In the genomic region with DNA sequence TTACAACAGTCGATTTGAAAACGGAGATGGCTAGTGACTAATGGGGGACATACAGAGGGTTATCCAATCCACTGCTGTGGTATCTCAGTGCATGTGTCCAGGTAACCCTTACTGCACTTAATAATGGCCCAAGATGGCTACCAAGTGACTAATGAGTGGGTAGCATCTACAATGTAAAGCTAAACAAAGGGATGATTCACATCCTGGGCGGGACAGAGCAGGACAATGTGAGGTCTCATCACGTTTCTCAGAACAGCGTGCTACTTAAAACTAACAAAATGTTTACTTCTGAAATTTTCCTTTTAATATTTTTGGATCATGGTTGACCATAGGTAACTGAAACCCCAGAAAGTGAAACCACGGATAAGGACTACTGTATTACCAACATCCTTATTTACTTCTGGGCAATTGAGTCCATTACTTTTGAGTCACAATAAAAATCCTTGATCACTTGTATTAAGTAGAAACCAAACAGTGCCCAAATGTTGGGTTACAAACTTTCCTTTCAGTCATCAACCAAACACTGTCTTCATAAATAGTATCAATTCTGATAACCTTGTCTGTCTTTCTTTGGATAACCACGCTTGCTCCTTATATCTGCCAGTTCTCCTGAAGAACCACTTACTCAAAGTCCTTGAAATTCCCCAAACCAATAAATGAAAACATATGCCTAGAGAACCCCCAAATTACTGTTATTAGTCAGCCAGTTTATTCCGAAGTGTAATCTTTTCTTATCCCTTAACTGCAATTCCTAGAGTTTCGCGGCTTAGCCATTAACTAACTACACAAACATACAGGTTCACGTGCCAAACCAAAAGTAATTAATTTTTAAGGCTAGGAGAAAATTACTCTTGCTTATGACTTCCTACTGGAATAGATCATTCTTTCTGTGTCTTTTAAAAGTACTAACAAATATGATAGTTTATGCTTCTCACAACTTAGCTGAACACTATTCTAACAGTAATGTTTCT, we compare ENCODE assay signal across 11 cellular contexts. TPM values are rescaled to one million over a fixed set of nuclear protein-coding genes. Genes with fewer than 3 reads are reported as not detected.
DNase-seq lines count a peak whose midpoint lies in the region; ATAC-seq and TF ChIP-seq lines count a peak whose summit lies in the region.
"Had no signal": no experiment of that assay in that cellular context is flagged by ENCODE, and none has a peak within 500 bp of the region (broad histone marks: within the 10 kb centered on the region; RNA-seq: fewer than 3 reads in every experiment).

No MANE protein-coding gene starts in this region.

- no peaks in the 10 kb centered on the region for H3K9me3 ChIP-seq in CD4-positive, alpha-beta T cell (ENCODE audit: control insufficient read depth, low read length)
- H3K9me3 ChIP-seq in IMR-90 (ENCODE audit: control insufficient read depth, insufficient read depth, low read length) (no peaks in the 10 kb centered on the region), left lung (no peaks in the 10 kb centered on the region)
- H3K9me3 ChIP-seq: body of pancreas, neutrophil had no signal

- no peak overlapping the region for H4K5ac ChIP-seq in IMR-90 (ENCODE audit: low read depth, low read length)

- H3K4me2 ChIP-seq in IMR-90 (ENCODE audit: low read depth, low read length): peak overlapping the region; percentile 46; the same call in 1 of the 2 replicates

- intact Hi-C loops in CD4-positive, alpha-beta T cell (cut with DNase I, micrococcal nuclease): loop anchor here in 1 of 2 experiments (5.0 kb wide), 1 partner anchor 40 kb away; no protein-coding TSS in a partner anchor
- intact Hi-C loops in IMR-90 (cut with micrococcal nuclease): no loop called here
- intact Hi-C loops in left lung (cut with DNase I): no loop called here

- H2BK5ac ChIP-seq in IMR-90 (ENCODE audit: low read depth, low read length, poor library complexity, severe bottlenecking): peak overlapping the region; percentile 67

- 0 out of 2 replicates have a peak overlapping the region, but pooled peaks have one; percentile 60 for H3K23ac ChIP-seq in IMR-90 (ENCODE audit: low read depth, low read length)

- no peak overlapping the region for H3K27ac Mint-ChIP-seq in CD4-positive, alpha-beta T cell

- CTCF ChIA-PET in CD4-positive, alpha-beta T cell (lab: Charles Lee): no interaction called here
- CTCF ChIA-PET in IMR-90 (lab: Yijun Ruan, JAX): interaction anchor here (1.3 kb wide), 1 partner anchor 434 kb away, joined by 3 read pairs; no protein-coding TSS in a partner anchor

- peak overlapping the region; percentile 46; the same call in 1 of the 2 replicates for H3K18ac ChIP-seq in IMR-90 (ENCODE audit: low read depth, low read length)

- no peaks in the 10 kb centered on the region for H3K4me1 Mint-ChIP-seq in CD4-positive, alpha-beta T cell (ENCODE audit: low read depth)

- TF ChIP-seq CTCF in CD4-positive, alpha-beta T cell (IDR thresholded peaks at IDR 0.05): no peak
- TF ChIP-seq CTCF in IMR-90 (conservative IDR thresholded peaks at IDR 0.05; ENCODE audit: low read depth, low read length): no peak
- TF ChIP-seq CTCF in astrocyte of the spinal cord (IDR thresholded peaks at IDR 0.05; ENCODE audit: low read depth, low read length): no peak
- TF ChIP-seq CTCF in left lung (IDR thresholded peaks at IDR 0.05): no peak

- H3K27ac ChIP-seq in CD4-positive, alpha-beta T cell (ENCODE audit: low read depth, low read length): no peak overlapping the region
- H3K27ac ChIP-seq in IMR-90 (ENCODE audit: insufficient read depth, low read length) (peak overlapping the region; percentile 33; the same call in 1 of the 2 replicates), left lung (no peak overlapping the region)

- DNase-seq in CD4-positive, alpha-beta T cell: no peak
- peak; percentile 89 for DNase-seq in IMR-90
- DNase-seq in astrocyte of the spinal cord (ENCODE audit: low read depth, low spot score): peak; percentile 67
- no peak for DNase-seq in left lung
- DNase-seq in stimulated activated CD4-positive, alpha-beta T cell treated with anti-CD3 and anti-CD28 coated beads, Interleukin-4, amount 100 ng/mL, for 4 hours: no peak
- DNase-seq in hippocampal formation (lab: John Stamatoyannopoulos, UW): no peak
- DNase-seq in stimulated activated naive CD4-positive, alpha-beta T cell treated with Interleukin-2 at 50 U/mL for 16 hours (lab: John Stamatoyannopoulos, UW): no peak
- DNase-seq: body of pancreas, DMS 273 treated with DMSO at 0.1 percent for 48 hours had no signal

- POLR2A ChIA-PET in CD4-positive, alpha-beta T cell (lab: Charles Lee): no interaction called here
- POLR2A ChIA-PET in IMR-90 (lab: Charles Lee; ENCODE audit: unreplicated experiment): no interaction called here

- dilution Hi-C loops in IMR-90 (cut with HindIII; ENCODE audit: low sequenced_read_pairs, unreplicated experiment): no loop called here

- no peak overlapping the region for H2AFZ ChIP-seq in IMR-90 (replicated peaks; ENCODE audit: low read length, poor library complexity)

- H3K9me1 ChIP-seq in IMR-90 (ENCODE audit: insufficient read depth, low read length): peaks cover 10% of the 10 kb centered on the region

- H3K27me3 Mint-ChIP-seq in CD4-positive, alpha-beta T cell: no peaks in the 10 kb centered on the region

- no peak overlapping the region; the same call in 1 of the 2 replicates for H3K56ac ChIP-seq in IMR-90 (ENCODE audit: extremely low read depth, insufficient read depth, low read length)

- peaks cover 33% of the 10 kb centered on the region; the same call in 1 of the 2 replicates for H4K20me1 ChIP-seq in IMR-90 (ENCODE audit: insufficient read depth, low read length)

- H3K4ac ChIP-seq in IMR-90 (ENCODE audit: low read depth, low read length): no peak overlapping the region

- H3K4me3 Mint-ChIP-seq in CD4-positive, alpha-beta T cell: peak overlapping the region; percentile 8

- peaks cover 44% of the 10 kb centered on the region for H3K36me3 ChIP-seq in IMR-90 (ENCODE audit: control insufficient read depth, insufficient read depth, low read length)
- H3K36me3 ChIP-seq in left lung: peaks cover 3 to 53% of the 10 kb centered on the region in 2 donors

- H3K27me3 ChIP-seq in CD4-positive, alpha-beta T cell (ENCODE audit: control insufficient read depth, insufficient read depth, low read length): no peaks in the 10 kb centered on the region
- no peaks in the 10 kb centered on the region for H3K27me3 ChIP-seq in IMR-90 (ENCODE audit: control insufficient read depth, insufficient read depth, low read length)
- no peaks in the 10 kb centered on the region for H3K27me3 ChIP-seq in left lung
- H3K27me3 ChIP-seq: body of pancreas, neutrophil had no signal

- H3K14ac ChIP-seq in IMR-90 (replicated peaks; ENCODE audit: low read depth, low read length): no peak overlapping the region

- TF ChIP-seq POLR2A in IMR-90 (IDR thresholded peaks at IDR 0.05; ENCODE audit: low read depth, low read length): no peak

- ATAC-seq in CD4-positive, alpha-beta T cell (ENCODE audit: poor library complexity): no peak
- ATAC-seq in IMR-90 (ENCODE audit: low read depth) (peak; percentile 30), left lung (peak; percentile 14), GM21619 (IDR thresholded peaks at IDR 0.05; ENCODE audit: unreplicated experiment) (no peak)
- ATAC-seq: body of pancreas had no signal

- no peaks in the 10 kb centered on the region for H3K9me3 Mint-ChIP-seq in CD4-positive, alpha-beta T cell

- peaks cover 38% of the 10 kb centered on the region for H3K36me3 Mint-ChIP-seq in CD4-positive, alpha-beta T cell (ENCODE audit: low read depth)

- peak overlapping the region; percentile 2; the same call in 1 of the 2 replicates for H2BK20ac ChIP-seq in IMR-90 (ENCODE audit: low read depth, low read length)

- BruUV-seq in IMR-90 (replicated peaks; lab: Mats Ljungman, UMichigan): no TSS peak

- H2BK15ac ChIP-seq in IMR-90 (ENCODE audit: low read depth, low read length): no peak overlapping the region

- H3K79me1 ChIP-seq in IMR-90 (ENCODE audit: low read depth in 1 of 2, low read length in 2 of 2): peaks cover 10 to 67% of the 10 kb centered on the region in 2 experiments

- in situ Hi-C loops in IMR-90 (cut with MboI; ENCODE audit: low sequenced_read_pairs) (no loop called here), astrocyte of the spinal cord (cut with HindIII; ENCODE audit: low sequenced_read_pairs) (no loop called here)

- H4K91ac ChIP-seq in IMR-90 (ENCODE audit: insufficient read depth, low read depth, low read length): no peak overlapping the region

- TF ChIP-seq RAD21 in IMR-90 (IDR thresholded peaks at IDR 0.05; ENCODE audit: low read length): no peak

- H4K8ac ChIP-seq in IMR-90 (ENCODE audit: low read depth in 2 of 2, low read length in 2 of 2): peak overlapping the region in 1 of 2 experiments; percentile 51; a peak in 2 of 4 replicates

- WGBS in IMR-90 (ENCODE audit: extremely low coverage in 2 of 2, insufficient read length in 1 of 2), 2 experiments: 92% methylated on average over 2 of the region's 11 CpGs; no CpG with 5 or more reads in 1 of the 2 experiments

- peak overlapping the region; percentile 26 for H2AK9ac ChIP-seq in IMR-90 (replicated peaks; ENCODE audit: low read depth, low read length, poor library complexity)

- H3K9ac ChIP-seq in IMR-90 (ENCODE audit: low read depth, low read length): no peak overlapping the region

- H3K4me1 ChIP-seq in IMR-90 (ENCODE audit: control insufficient read depth, insufficient read depth, low read length) (peaks cover 13% of the 10 kb centered on the region), left lung (no peaks in the 10 kb centered on the region)

- peak overlapping the region; percentile 13; the same call in 1 of the 2 replicates for H2BK120ac ChIP-seq in IMR-90 (ENCODE audit: low read depth, low read length)

- H2AK5ac ChIP-seq in IMR-90 (ENCODE audit: low read depth, low read length): 0 out of 2 replicates have a peak overlapping the region, but pooled peaks have one; percentile 15

- H3K4me3 ChIP-seq in IMR-90 (ENCODE audit: insufficient read depth, low read depth, low read length) (no peak overlapping the region), astrocyte of the spinal cord (ENCODE audit: low read depth, low read length) (no peak overlapping the region), left lung (no peak overlapping the region)
- H3K4me3 ChIP-seq: body of pancreas had no signal

TF ChIP-seq in IMR-90, 13 proteins besides CTCF, POLR2A, EP300 and RAD21 (continues in another document):
- TF ChIP-seq, protein P1, sequence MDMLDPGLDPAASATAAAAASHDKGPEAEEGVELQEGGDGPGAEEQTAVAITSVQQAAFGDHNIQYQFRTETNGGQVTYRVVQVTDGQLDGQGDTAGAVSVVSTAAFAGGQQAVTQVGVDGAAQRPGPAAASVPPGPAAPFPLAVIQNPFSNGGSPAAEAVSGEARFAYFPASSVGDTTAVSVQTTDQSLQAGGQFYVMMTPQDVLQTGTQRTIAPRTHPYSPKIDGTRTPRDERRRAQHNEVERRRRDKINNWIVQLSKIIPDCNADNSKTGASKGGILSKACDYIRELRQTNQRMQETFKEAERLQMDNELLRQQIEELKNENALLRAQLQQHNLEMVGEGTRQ (IDR thresholded peaks at IDR 0.05; ENCODE audit: low read depth, low read length): no peak
- TF ChIP-seq MAFK (IDR thresholded peaks at IDR 0.05; ENCODE audit: low read depth, low read length): no peak

RNA-seq across cellular contexts. Expression of a gene that starts 59.7 kb away (rescaled TPM):
- 10 to 100 TPM; 93.5 to 98.1 TPM for total RNA-seq in CD4-positive, alpha-beta T cell
- total RNA-seq in IMR-90 (2012; rRNA removed): 92.5 and 137 TPM in 2 replicates
- 52.4 and 61.4 TPM in 2 replicates for polyA plus RNA-seq in IMR-90 (2012; rRNA removed)
- polyA plus RNA-seq in IMR-90 (2012; cell fraction: cytosol; rRNA removed): 16.4 and 21.9 TPM in 2 replicates
- 23.4 and 161 TPM in 2 replicates for polyA plus RNA-seq in IMR-90 (2012; cell fraction: nucleus; rRNA removed; ENCODE audit: low replicate concordance)
- total RNA-seq in left lung: 10 to 100 TPM; 46.9 to 62.7 TPM

Comparison
In these comparisons a context has a peak if more than half of its experiments do, and no peak if none do; other contexts are left out.
1. ATAC-seq: peak in IMR-90 (single experiment) and left lung (single experiment); none in CD4-positive, alpha-beta T cell (single experiment) and GM21619 (single experiment).
2. DNase-seq: peak in IMR-90 (single experiment) and astrocyte of the spinal cord (single experiment); none in CD4-positive, alpha-beta T cell (0 of 10), left lung (0 of 2), stimulated activated CD4-positive, alpha-beta T cell treated with anti-CD3 and anti-CD28 coated beads, Interleukin-4, amount 100 ng/mL, for 4 hours (0 of 2), hippocampal formation (0 of 2) and stimulated activated naive CD4-positive, alpha-beta T cell treated with Interleukin-2 at 50 U/mL for 16 hours (single experiment).